ENCODE assay signal across 9 cellular contexts in the genomic region with DNA sequence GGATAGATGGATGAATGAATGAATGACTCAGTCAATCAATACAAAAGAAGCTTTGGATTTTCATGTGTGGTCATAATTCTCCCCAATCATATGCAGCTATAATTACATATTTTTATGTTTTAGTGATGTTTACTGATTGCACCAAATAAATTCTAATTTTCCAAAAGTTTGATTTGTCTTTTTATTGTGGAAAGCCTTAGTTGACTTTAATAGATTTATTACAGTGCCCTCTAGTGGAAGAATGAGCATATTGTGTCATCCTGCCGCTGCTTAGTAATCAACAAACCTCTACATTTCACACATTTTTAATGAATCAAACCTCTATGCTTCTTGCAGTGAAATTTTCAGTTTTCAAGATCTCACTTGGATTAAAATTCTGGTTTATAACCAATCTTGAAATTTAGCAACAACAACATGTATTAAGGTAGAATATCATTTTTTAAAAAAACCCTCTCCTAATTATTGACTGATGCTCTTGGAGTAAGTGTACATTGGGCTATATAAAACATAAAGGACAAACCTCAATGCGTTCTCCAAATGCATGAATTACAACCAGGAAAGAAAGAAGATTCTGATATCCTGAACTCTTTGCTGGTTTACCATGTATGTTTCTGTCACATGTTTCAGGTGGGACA. TPM values are rescaled to one million over a fixed set of nuclear protein-coding genes. Genes with fewer than 3 reads are reported as not detected.
DNase-seq lines count a peak whose midpoint lies in the region; ATAC-seq and TF ChIP-seq lines count a peak whose summit lies in the region.
"Had no signal": no experiment of that assay in that cellular context is flagged by ENCODE, and none has a peak within 500 bp of the region (broad histone marks: within the 10 kb centered on the region; RNA-seq: fewer than 3 reads in every experiment).

No MANE protein-coding gene starts in this region.

- CTCF ChIA-PET in HEK293 (lab: Yijun Ruan, JAX) = interaction anchor here (0.6 to 3.4 kb wide), 17 partner anchors 13 to 1137 kb away, joined by 3 to 19 read pairs (median 4); no protein-coding TSS in a partner anchor

- H2AFZ ChIP-seq in DND-41 (ENCODE audit: low read depth, low read length) = no peak overlapping the region

- no peak overlapping the region for H3K27ac ChIP-seq in DND-41 (ENCODE audit: low read length)
- H3K27ac ChIP-seq in HEK293 (ENCODE audit: extremely low read depth, low read depth, low read length) = no peak overlapping the region
- H3K27ac ChIP-seq: SK-N-MC had no signal

- DNase-seq in DND-41 (no peak), SKM-1 treated with dmso at 0.1 percent for 144 hours (lab: John Stamatoyannopoulos, UW; ENCODE audit: unreplicated experiment) (peak; percentile 25), inferior parietal cortex (ENCODE audit: extremely low spot score) (peak; percentile 55), SK-N-DZ (ENCODE audit: low spot score) (no peak), activated gamma-delta T cell (lab: John Stamatoyannopoulos, UW) (no peak), DMS79 (lab: John Stamatoyannopoulos, UW) (no peak)

- H3K4me1 ChIP-seq in DND-41 (ENCODE audit: insufficient read depth, low read length) = no peaks in the 10 kb centered on the region
- no peaks in the 10 kb centered on the region for H3K4me1 ChIP-seq in HEK293 (ENCODE audit: control insufficient read depth, insufficient read depth, low read length)

- POLR2A ChIA-PET in HEK293 (lab: Yijun Ruan, JAX) = no interaction called here

- ATAC-seq in DND-41 (ENCODE audit: insufficient read depth, low read depth) (no peak; the same call in 2 of the 3 replicates), GM21367 (IDR thresholded peaks at IDR 0.05; ENCODE audit: unreplicated experiment) (no peak)

- no peak overlapping the region for H3K4me2 ChIP-seq in DND-41 (ENCODE audit: insufficient read depth, low read length)

- no peaks in the 10 kb centered on the region for H3K9me3 ChIP-seq in DND-41 (ENCODE audit: insufficient read depth, low read length, severe bottlenecking)
- H3K9me3 ChIP-seq in HEK293 (ENCODE audit: control insufficient read depth, insufficient read depth, low read depth, low read length) = no peaks in the 10 kb centered on the region

- no peaks in the 10 kb centered on the region for H4K20me1 ChIP-seq in DND-41 (ENCODE audit: insufficient read depth, low read length)

- no peaks in the 10 kb centered on the region for H3K79me2 ChIP-seq in DND-41 (ENCODE audit: insufficient read depth, low read length)

- no peaks in the 10 kb centered on the region for H3K27me3 ChIP-seq in DND-41 (ENCODE audit: insufficient read depth, low read length, poor library complexity)

- H3K4me3 ChIP-seq in DND-41 (ENCODE audit: low read depth in 1 of 2, low read length in 2 of 2) = no peak overlapping the region
- no peak overlapping the region for H3K4me3 ChIP-seq in HEK293 (ENCODE audit: low read depth, low read length)
- H3K4me3 ChIP-seq: SK-N-MC had no signal

- H3K36me3 ChIP-seq in DND-41 (ENCODE audit: insufficient read depth, low read length) (no peaks in the 10 kb centered on the region), HEK293 (ENCODE audit: control insufficient read depth in 2 of 2, insufficient read depth in 1 of 2, low read length in 2 of 2) (no peaks in the 10 kb centered on the region)

- TF ChIP-seq CTCF in DND-41 (IDR thresholded peaks at IDR 0.05; ENCODE audit: borderline replicate concordance, extremely low read depth, low read length, poor library complexity, severe bottlenecking) = peak; percentile 74
- no peak for TF ChIP-seq CTCF in HEK293 (tag by site-specific recombination; IDR thresholded peaks at IDR 0.05)

- no peak overlapping the region for H3K9ac ChIP-seq in DND-41 (ENCODE audit: low read depth, low read length)

TF ChIP-seq in HEK293, 187 proteins besides CTCF, POLR2A, EP300 and RAD21:
- TF ChIP-seq, protein P1, sequence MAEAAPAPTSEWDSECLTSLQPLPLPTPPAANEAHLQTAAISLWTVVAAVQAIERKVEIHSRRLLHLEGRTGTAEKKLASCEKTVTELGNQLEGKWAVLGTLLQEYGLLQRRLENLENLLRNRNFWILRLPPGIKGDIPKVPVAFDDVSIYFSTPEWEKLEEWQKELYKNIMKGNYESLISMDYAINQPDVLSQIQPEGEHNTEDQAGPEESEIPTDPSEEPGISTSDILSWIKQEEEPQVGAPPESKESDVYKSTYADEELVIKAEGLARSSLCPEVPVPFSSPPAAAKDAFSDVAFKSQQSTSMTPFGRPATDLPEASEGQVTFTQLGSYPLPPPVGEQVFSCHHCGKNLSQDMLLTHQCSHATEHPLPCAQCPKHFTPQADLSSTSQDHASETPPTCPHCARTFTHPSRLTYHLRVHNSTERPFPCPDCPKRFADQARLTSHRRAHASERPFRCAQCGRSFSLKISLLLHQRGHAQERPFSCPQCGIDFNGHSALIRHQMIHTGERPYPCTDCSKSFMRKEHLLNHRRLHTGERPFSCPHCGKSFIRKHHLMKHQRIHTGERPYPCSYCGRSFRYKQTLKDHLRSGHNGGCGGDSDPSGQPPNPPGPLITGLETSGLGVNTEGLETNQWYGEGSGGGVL (tag by site-specific recombination; IDR thresholded peaks at IDR 0.05) = no peak
- TF ChIP-seq ZNF660 (tag by site-specific recombination; IDR thresholded peaks at IDR 0.05) (peak; percentile 68; the same call in 1 of the 2 replicates), ZNF394 (tag by site-specific recombination; IDR thresholded peaks at IDR 0.05; ENCODE audit: borderline replicate concordance) (no peak), ZBTB21 (tag by site-specific recombination; IDR thresholded peaks at IDR 0.05) (no peak), ZNF654 (tag by site-specific recombination; IDR thresholded peaks at IDR 0.05; ENCODE audit: low read depth) (peak; percentile 60)

RNA-seq across cellular contexts. Expression of a gene that starts 55.6 kb away (rescaled TPM):
- polyA plus RNA-seq in SK-N-DZ (2014; cell fraction: cytosol; rRNA removed) = not detected in 2 replicates
- not detected in 2 replicates for polyA plus RNA-seq in SK-N-DZ (2014; cell fraction: nucleus; rRNA removed)

Comparison
In these comparisons a context has a peak if more than half of its experiments do, and no peak if none do; other contexts are left out.
1. DNase-seq: peak in SKM-1 treated with dmso at 0.1 percent for 144 hours (single experiment) and inferior parietal cortex (single experiment); none in DND-41 (single experiment), SK-N-DZ (single experiment), activated gamma-delta T cell (single experiment) and DMS79 (single experiment).